ENCODE assay signal across 10 cellular contexts in the genomic region with DNA sequence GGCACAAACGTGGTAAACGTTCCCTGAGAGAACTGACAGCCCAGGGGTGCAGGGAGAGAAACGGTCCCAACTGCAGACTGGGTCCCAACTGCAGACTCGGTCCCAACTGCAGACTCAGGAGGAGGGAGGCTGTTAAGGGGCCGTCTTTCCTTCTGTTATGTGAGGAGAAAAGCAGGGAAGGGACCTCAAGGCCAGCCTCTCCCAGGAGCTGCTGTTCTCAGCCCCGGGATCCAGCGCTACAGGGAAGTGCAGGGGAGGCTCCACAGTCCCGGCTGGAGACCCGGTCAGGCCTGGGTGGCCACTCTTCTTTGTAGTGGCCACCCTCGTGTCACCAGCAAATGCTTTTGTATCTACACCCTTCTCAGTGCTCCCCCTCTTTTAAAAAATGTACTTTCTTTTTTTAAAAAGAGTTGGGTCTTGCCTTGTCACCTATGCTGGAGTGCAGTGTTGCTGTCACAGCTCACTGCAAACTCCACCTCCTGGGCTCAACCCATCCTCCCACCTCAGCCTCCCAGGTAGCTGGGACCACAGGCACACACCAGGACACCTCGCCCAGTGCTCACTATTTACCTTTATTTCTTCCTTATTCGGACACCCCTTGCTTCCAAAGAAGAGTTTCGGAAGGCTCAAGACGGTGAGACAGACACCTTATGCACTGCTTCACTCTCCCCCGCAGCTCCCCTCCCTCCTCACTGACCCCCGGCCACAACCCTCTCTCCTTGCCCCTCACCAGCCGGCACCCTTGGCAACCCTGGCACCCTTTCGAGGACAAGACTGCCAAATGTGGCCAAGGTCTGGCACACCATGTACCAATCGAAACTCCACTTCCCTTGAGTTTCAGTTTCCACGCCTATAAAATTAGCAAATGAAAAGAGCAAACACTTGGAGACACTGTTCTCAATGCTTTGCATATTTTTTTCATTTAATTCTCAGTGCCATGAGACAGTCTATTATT. TPM values are rescaled to one million over a fixed set of nuclear protein-coding genes. Genes with fewer than 3 reads are reported as not detected.
DNase-seq lines count a peak whose midpoint lies in the region; ATAC-seq and TF ChIP-seq lines count a peak whose summit lies in the region.
"Had no signal": no experiment of that assay in that cellular context is flagged by ENCODE, and none has a peak within 500 bp of the region (broad histone marks: within the 10 kb centered on the region; RNA-seq: fewer than 3 reads in every experiment).

No MANE protein-coding gene starts in this region.

- DNase-seq in heart right ventricle = no peak
- no peak for DNase-seq in Right ventricle myocardium inferior (ENCODE audit: missing footprints)
- no peak for DNase-seq in esophagus muscularis mucosa (ENCODE audit: extremely low spot score)
- DNase-seq in neuronal stem cell (ENCODE audit: low spot score) = no peak
- DNase-seq in stimulated activated naive CD8-positive, alpha-beta T cell treated with anti-CD3 and anti-CD28 coated beads, Interleukin-15, Interleukin-2, amounts not matched to agents 100 U/mL and 50 U/mL, for 24 hours = no peak
- DNase-seq in OCI-M2 (lab: John Stamatoyannopoulos, UW; ENCODE audit: unreplicated experiment) = no peak
- DNase-seq: activated T-cell treated with anti-CD3 and anti-CD28 coated beads for 4 hours, NCI-H2227 treated with DMSO at 0.1 percent for 48 hours had no signal

- H3K36me3 ChIP-seq in heart right ventricle (peaks cover 0 to 32% (median 0%) of the 10 kb centered on the region in 9 donors), esophagus muscularis mucosa (peaks cover 0 to 3% (median 0%) of the 10 kb centered on the region in 4 donors), neuronal stem cell (replicated peaks in 1 of 2; ENCODE audit: control insufficient read depth in 2 of 2, insufficient read depth in 2 of 2, low read length in 2 of 2) (peaks cover 3 to 34% of the 10 kb centered on the region in 2 donors)

- no peak overlapping the region for H2BK15ac ChIP-seq in neuronal stem cell (ENCODE audit: low read length)

- no peak overlapping the region for H2BK5ac ChIP-seq in neuronal stem cell (ENCODE audit: low read length)

- H2AK5ac ChIP-seq in neuronal stem cell (ENCODE audit: low read depth, low read length) = no peak overlapping the region

- TF ChIP-seq EP300 in esophagus muscularis mucosa (IDR thresholded peaks at IDR 0.05) = no peak

- no peaks in the 10 kb centered on the region for H3K9me3 ChIP-seq in heart right ventricle
- H3K9me3 ChIP-seq in esophagus muscularis mucosa = no peaks in the 10 kb centered on the region
- no peaks in the 10 kb centered on the region for H3K9me3 ChIP-seq in neuronal stem cell (replicated peaks in 1 of 2; ENCODE audit: control insufficient read depth in 2 of 2, insufficient read depth in 1 of 2, low read depth in 1 of 2, low read length in 2 of 2)

- no peak overlapping the region for H2BK12ac ChIP-seq in neuronal stem cell (ENCODE audit: low read length)

- H3K4ac ChIP-seq in neuronal stem cell (ENCODE audit: low read length) = no peak overlapping the region

- intact Hi-C loops in heart right ventricle (cut with DNase I) (no loop called here), Right ventricle myocardium inferior (cut with DNase I) (no loop called here), esophagus muscularis mucosa (cut with DNase I) (no loop called here)

- H2AFZ ChIP-seq in neuronal stem cell (ENCODE audit: low read length) = no peak overlapping the region

- H3K4me1 ChIP-seq in heart right ventricle = peaks cover 29 to 95% (median 79%) of the 10 kb centered on the region in 9 donors
- H3K4me1 ChIP-seq in esophagus muscularis mucosa = peaks cover 66 to 96% (median 85%) of the 10 kb centered on the region in 4 donors
- peaks cover 0 to 11% of the 10 kb centered on the region in 2 donors for H3K4me1 ChIP-seq in neuronal stem cell (ENCODE audit: control insufficient read depth in 2 of 2, insufficient read depth in 1 of 2, low read depth in 1 of 2, low read length in 2 of 2)

- peak overlapping the region; percentile 48 for H3K14ac ChIP-seq in neuronal stem cell (ENCODE audit: low read length)

- peak overlapping the region in 1 of 10 donors; percentile 1 for H3K4me3 ChIP-seq in heart right ventricle
- no peak overlapping the region for H3K4me3 ChIP-seq in esophagus muscularis mucosa
- H3K4me3 ChIP-seq in neuronal stem cell (ENCODE audit: low read length in 2 of 2) = no peak overlapping the region

- TF ChIP-seq CTCF in heart right ventricle (IDR thresholded peaks at IDR 0.05) = no peak
- TF ChIP-seq CTCF in esophagus muscularis mucosa (IDR thresholded peaks at IDR 0.05) = no peak

- TF ChIP-seq POLR2A in esophagus muscularis mucosa (IDR thresholded peaks at IDR 0.05; ENCODE audit: low read depth) = no peak

- H4K91ac ChIP-seq in neuronal stem cell (ENCODE audit: low read depth, low read length, poor library complexity) = no peak overlapping the region

- H3K27me3 ChIP-seq in heart right ventricle (no peaks in the 10 kb centered on the region), esophagus muscularis mucosa (no peaks in the 10 kb centered on the region), neuronal stem cell (ENCODE audit: control insufficient read depth in 3 of 3, insufficient read depth in 3 of 3, low read depth in 1 of 3, low read length in 3 of 3) (no peaks in the 10 kb centered on the region)

- no peak overlapping the region for H4K8ac ChIP-seq in neuronal stem cell (ENCODE audit: low read depth, low read length)

- H3K9ac ChIP-seq in neuronal stem cell (ENCODE audit: low read depth, low read length, poor library complexity) = no peak overlapping the region

- no peak overlapping the region for H3K4me2 ChIP-seq in neuronal stem cell (ENCODE audit: insufficient read depth, low read length, poor library complexity, severe bottlenecking)

- H3K23ac ChIP-seq in neuronal stem cell (ENCODE audit: low read depth, low read length, poor library complexity) = no peak overlapping the region

- no peak overlapping the region for H3K18ac ChIP-seq in neuronal stem cell (ENCODE audit: low read length)

- no peaks in the 10 kb centered on the region for H3K79me1 ChIP-seq in neuronal stem cell (ENCODE audit: low read depth, low read length)

- H3K27ac ChIP-seq in heart right ventricle = peak overlapping the region; percentile 9 to 85 (median 78)
- H3K27ac ChIP-seq in esophagus muscularis mucosa (replicated peaks in 1 of 4) = peak overlapping the region; percentile 62 to 72 (median 68)
- no peak overlapping the region for H3K27ac ChIP-seq in neuronal stem cell (replicated peaks; ENCODE audit: low read length)

- WGBS in heart right ventricle, 2 donors = 62 to 65% methylated on average over 20 of the region's 20 CpGs
- 73% methylated on average over 20 of the region's 20 CpGs for WGBS in esophagus muscularis mucosa
- no CpG with 5 or more reads among the region's 20 CpGs for WGBS in neuronal stem cell (ENCODE audit: extremely low coverage in 2 of 2, insufficient read length in 2 of 2, insufficient replicate concordance in 1 of 2), 2 donors

- H2BK120ac ChIP-seq in neuronal stem cell (ENCODE audit: low read depth, low read length) = no peak overlapping the region

- ATAC-seq in heart right ventricle (no peak), Right ventricle myocardium inferior (no peak), HG03135 (IDR thresholded peaks at IDR 0.05; ENCODE audit: unreplicated experiment) (no peak), GM18858 (IDR thresholded peaks at IDR 0.05; ENCODE audit: unreplicated experiment) (no peak)
- ATAC-seq in stimulated activated naive CD8-positive, alpha-beta T cell treated with anti-CD3 and anti-CD28 coated beads, Interleukin-15, Interleukin-2, amounts not matched to agents 100 U/mL and 50 U/mL, for 24 hours = no peak

RNA-seq across cellular contexts. Expression of gene CAPN2, which starts 21.8 kb away (rescaled TPM):
- 100 to 1,000 TPM in 1 of 10 donors, 10 to 100 TPM in 9; 65.6 to 104 (median 77.6) TPM for total RNA-seq in heart right ventricle
- polyA plus RNA-seq in heart right ventricle = 100 to 1,000 TPM in 1 of 2 donors, 10 to 100 TPM in 1; 62.4 to 107 TPM
- 85.4 TPM for total RNA-seq in Right ventricle myocardium inferior
- 100 to 1,000 TPM in 3 of 4 donors, 10 to 100 TPM in 1; 91.9 to 231 (median 161) TPM for total RNA-seq in esophagus muscularis mucosa
- 50.4 TPM for polyA plus RNA-seq in neuronal stem cell (2013, experiment 1 of 2)
- polyA plus RNA-seq in neuronal stem cell (2013, experiment 2 of 2) = 50.8 TPM
